ENCODE assay signal across 1 cellular context in genomic region chr6:44275749-44276648, GRCh38.
TF ChIP-seq lines count a peak whose summit lies in the region.

No MANE protein-coding gene starts in this region.

TF ChIP-seq in HepG2, 621 proteins besides CTCF, POLR2A, EP300 and RAD21 (continues in another document):
- TF ChIP-seq SAFB2 (CRISPR knock-in tag; IDR thresholded peaks at IDR 0.05; ENCODE audit: borderline replicate concordance, low read depth) (no peak), KAT2B (IDR thresholded peaks at IDR 0.05; ENCODE audit: borderline replicate concordance, low read depth, low read length) (no peak), SIX1 (CRISPR knock-in tag; IDR thresholded peaks at IDR 0.05; ENCODE audit: borderline replicate concordance) (no peak), ZBED4 (CRISPR knock-in tag; IDR thresholded peaks at IDR 0.05; ENCODE audit: borderline replicate concordance) (0 out of 2 replicates have a peak, but pooled peaks have one; percentile 16), MXD3 (CRISPR knock-in tag; IDR thresholded peaks at IDR 0.05) (0 out of 2 replicates have a peak, but pooled peaks have one; percentile 40), FOXM1 (CRISPR knock-in tag; IDR thresholded peaks at IDR 0.05) (no peak), HMG20B (CRISPR knock-in tag; conservative IDR thresholded peaks at IDR 0.05) (no peak), SAP130 (CRISPR knock-in tag; IDR thresholded peaks at IDR 0.05; ENCODE audit: low read depth) (0 out of 2 replicates have a peak, but pooled peaks have one; percentile 18), KLF12 (CRISPR knock-in tag; IDR thresholded peaks at IDR 0.05; ENCODE audit: borderline replicate concordance) (peak; percentile 74; the same call in 1 of the 2 replicates), TFDP1 (CRISPR knock-in tag; IDR thresholded peaks at IDR 0.05; ENCODE audit: borderline replicate concordance) (peak; percentile 17; the same call in 1 of the 2 replicates), ETV6 (CRISPR knock-in tag; conservative IDR thresholded peaks at IDR 0.05) (no peak), CHCHD3 (CRISPR knock-in tag; IDR thresholded peaks at IDR 0.05) (peak; percentile 20; the same call in 1 of the 2 replicates), BCL3 (CRISPR knock-in tag; IDR thresholded peaks at IDR 0.05) (peak; percentile 48; the same call in 1 of the 2 replicates), SIN3A (IDR thresholded peaks at IDR 0.05; ENCODE audit: borderline replicate concordance, low read depth, low read length) (no peak), ATF4 (CRISPR knock-in tag; IDR thresholded peaks at IDR 0.05) (no peak), GATA4 (IDR thresholded peaks at IDR 0.05; ENCODE audit: borderline replicate concordance, low read depth) (no peak), CSRNP2 (CRISPR knock-in tag; conservative IDR thresholded peaks at IDR 0.05; ENCODE audit: low read depth) (0 out of 2 replicates have a peak, but pooled peaks have one; percentile 23), NR2F2 (IDR thresholded peaks at IDR 0.05; ENCODE audit: borderline replicate concordance, low read depth) (no peak), ZNF160 (CRISPR knock-in tag; IDR thresholded peaks at IDR 0.05) (no peak), ZFAT (CRISPR knock-in tag; conservative IDR thresholded peaks at IDR 0.05) (no peak), GLMP (CRISPR knock-in tag; IDR thresholded peaks at IDR 0.05; ENCODE audit: borderline replicate concordance) (no peak), TAF15 (IDR thresholded peaks at IDR 0.05; ENCODE audit: low read depth, low read length, poor library complexity, severe bottlenecking) (no peak), KDM3A (CRISPR knock-in tag; IDR thresholded peaks at IDR 0.05; ENCODE audit: low read depth) (0 out of 2 replicates have a peak, but pooled peaks have one; percentile 37), ARID3A (IDR thresholded peaks at IDR 0.05; ENCODE audit: low read depth, low read length) (no peak), ZNF615 (CRISPR knock-in tag; IDR thresholded peaks at IDR 0.05; ENCODE audit: borderline replicate concordance) (no peak), ZNF275 (CRISPR knock-in tag; IDR thresholded peaks at IDR 0.05; ENCODE audit: borderline replicate concordance) (no peak), HMG20A (CRISPR knock-in tag; IDR thresholded peaks at IDR 0.05; ENCODE audit: borderline replicate concordance) (no peak), ZNF580 (CRISPR knock-in tag; IDR thresholded peaks at IDR 0.05; ENCODE audit: borderline replicate concordance, low read depth) (0 out of 2 replicates have a peak, but pooled peaks have one; percentile 46), SMAD3 (CRISPR knock-in tag; IDR thresholded peaks at IDR 0.05) (no peak), ZNF337 (CRISPR knock-in tag; IDR thresholded peaks at IDR 0.05; ENCODE audit: borderline replicate concordance, low read depth) (no peak), CENPBD1 (CRISPR knock-in tag; IDR thresholded peaks at IDR 0.05; ENCODE audit: borderline replicate concordance, low read depth) (no peak), TCF7 (IDR thresholded peaks at IDR 0.05; ENCODE audit: low read depth) (no peak), ZHX1 (CRISPR knock-in tag; IDR thresholded peaks at IDR 0.05; ENCODE audit: low read depth) (peak; percentile 13; the same call in 1 of the 2 replicates), KLF9 (CRISPR knock-in tag; IDR thresholded peaks at IDR 0.05; ENCODE audit: low read depth) (no peak), MEF2D (CRISPR knock-in tag; IDR thresholded peaks at IDR 0.05) (no peak), NR2F1 (CRISPR knock-in tag; IDR thresholded peaks at IDR 0.05) (peak in 1 of 2 experiments; percentile 32; a peak in 1 of 4 replicates), ZMYM3 (CRISPR knock-in tag; IDR thresholded peaks at IDR 0.05) (no peak), MLLT10 (CRISPR knock-in tag; IDR thresholded peaks at IDR 0.05) (no peak), ZBTB42 (CRISPR knock-in tag; IDR thresholded peaks at IDR 0.05) (no peak), ZSCAN25 (CRISPR knock-in tag; IDR thresholded peaks at IDR 0.05) (peak; percentile 50; the same call in 1 of the 2 replicates), ZNF850 (CRISPR knock-in tag; conservative IDR thresholded peaks at IDR 0.05) (no peak), SP1 (IDR thresholded peaks at IDR 0.05) (no peak), SP1 (CRISPR knock-in tag; IDR thresholded peaks at IDR 0.05) (no peak), ZNF761 (CRISPR knock-in tag; conservative IDR thresholded peaks at IDR 0.05) (0 out of 2 replicates have a peak, but pooled peaks have one; percentile 26), SATB2 (CRISPR knock-in tag; IDR thresholded peaks at IDR 0.05) (no peak), FOXO1 (CRISPR knock-in tag; IDR thresholded peaks at IDR 0.05) (0 out of 2 replicates have a peak, but pooled peaks have one; percentile 11), ATF7-NPFF (CRISPR knock-in tag; IDR thresholded peaks at IDR 0.05; ENCODE audit: low read depth) (peak; percentile 55; the same call in 1 of the 2 replicates), ZNF713 (CRISPR knock-in tag; IDR thresholded peaks at IDR 0.05) (no peak), GATAD2A (CRISPR knock-in tag; IDR thresholded peaks at IDR 0.05) (no peak), MAZ (IDR thresholded peaks at IDR 0.05; ENCODE audit: borderline replicate concordance, low read depth, low read length) (no peak), MAZ (CRISPR knock-in tag; IDR thresholded peaks at IDR 0.05; ENCODE audit: low read depth) (peak; percentile 59)
